In genomic region chr7:13540429-13540828, GRCh38 we compare ENCODE assay signal across 1 cellular context.
TF ChIP-seq lines count a peak whose summit lies in the region.

No MANE protein-coding gene starts in this region.

TF ChIP-seq in SK-N-SH treated with all-trans-retinoic acid at 6 μM for 48 hours, 23 proteins besides CTCF, POLR2A, EP300 and RAD21 (continued from another document):
- TF ChIP-seq SNAI2 (CRISPR knock-in tag; IDR thresholded peaks at IDR 0.05) (no peak), CSDC2 (CRISPR knock-in tag; IDR thresholded peaks at IDR 0.05) (no peak), PATZ1 (CRISPR knock-in tag; IDR thresholded peaks at IDR 0.05; ENCODE audit: borderline replicate concordance) (no peak), ZC3H10 (CRISPR knock-in tag; IDR thresholded peaks at IDR 0.05) (no peak), ZFP30 (CRISPR knock-in tag; IDR thresholded peaks at IDR 0.05) (no peak), GLIS3 (CRISPR knock-in tag; IDR thresholded peaks at IDR 0.05) (no peak)
